Comparison of ENCODE assay signal across 8 cellular contexts in the genomic region with DNA sequence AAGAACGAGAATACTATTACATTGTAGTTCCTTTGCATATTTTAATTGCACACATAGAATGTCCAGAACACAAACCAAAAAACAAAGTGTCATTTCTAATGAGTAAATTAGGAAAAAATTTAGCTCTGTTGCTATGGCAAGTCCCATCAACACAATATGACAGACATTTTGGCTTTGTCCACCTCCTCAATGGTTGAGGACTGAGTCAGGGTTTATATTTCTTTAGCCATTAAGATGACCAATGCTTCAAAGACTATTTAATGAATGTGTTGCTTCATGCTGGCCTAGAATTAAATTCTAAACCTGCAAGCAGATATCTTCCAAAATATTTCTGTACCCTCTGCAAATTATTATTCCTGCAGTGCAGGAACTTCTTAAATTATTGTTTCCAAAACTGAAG.
"Had no signal": no experiment of that assay in that cellular context is flagged by ENCODE, and none has a peak within 500 bp of the region (broad histone marks: within the 10 kb centered on the region; RNA-seq: fewer than 3 reads in every experiment).

No MANE protein-coding gene starts in this region.

- H3K4me3 ChIP-seq: GM23248, HAP-1, K562 had no signal

- ATAC-seq: HCT116, K562 had no signal

- H3K9ac ChIP-seq: GM23248 had no signal

- H3K27ac ChIP-seq: GM23248 had no signal

- H3K4me1 ChIP-seq: HAP-1 had no signal

- DNase-seq: GM23248, GOT3, H7, IMR-90 had no signal

- FAIRE-seq: HTR-8/SVneo, K562 had no signal

- H3K36me3 ChIP-seq: HAP-1 had no signal

- H2AFZ ChIP-seq: GM23248 had no signal
